ENCODE assay signal across 25 cellular contexts in the genomic region with DNA sequence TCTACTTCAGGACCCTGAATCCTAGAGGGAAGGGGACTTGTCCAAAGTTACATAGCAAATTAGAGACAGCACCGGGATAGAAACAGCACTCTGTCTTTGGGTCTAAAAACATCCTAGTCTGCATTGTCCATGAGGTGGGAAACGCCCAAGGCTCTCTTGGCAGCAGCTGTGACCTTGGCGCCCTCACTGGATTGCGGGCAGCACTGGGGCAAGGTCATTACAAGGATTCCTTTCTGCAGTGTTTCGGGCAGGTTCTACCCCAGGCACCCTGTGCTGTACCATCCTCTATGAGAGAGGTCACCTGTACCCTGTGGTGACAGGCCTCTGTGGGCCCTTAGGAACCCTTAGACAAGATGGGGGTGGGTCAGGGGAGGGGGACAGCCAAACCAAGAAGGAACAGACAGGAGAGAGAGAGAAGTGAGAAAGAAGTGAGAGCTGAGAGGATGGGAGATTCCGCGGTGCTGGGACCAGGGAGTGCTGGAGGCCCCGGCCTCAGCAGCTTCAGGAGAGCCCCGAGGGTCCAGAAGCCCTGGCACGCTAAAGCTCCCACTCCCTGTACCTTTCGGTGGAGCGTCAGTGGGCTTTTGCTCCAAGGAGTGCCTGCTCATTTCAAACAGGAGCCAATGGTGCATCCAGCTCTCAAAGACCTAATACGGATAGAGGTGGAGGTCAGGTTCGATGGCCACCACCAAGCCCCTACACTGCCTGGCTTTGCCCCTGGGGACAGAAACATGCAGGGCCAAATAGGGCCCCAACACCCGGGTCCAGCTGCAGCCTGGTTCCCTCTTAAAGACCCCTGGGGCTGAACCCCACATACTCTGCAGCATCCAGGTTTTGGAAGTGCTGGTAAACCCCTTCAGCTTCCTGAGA. TPM values are rescaled to one million over a fixed set of nuclear protein-coding genes. Genes with fewer than 3 reads are reported as not detected.
DNase-seq lines count a peak whose midpoint lies in the region; ATAC-seq and TF ChIP-seq lines count a peak whose summit lies in the region.
"Had no signal": no experiment of that assay in that cellular context is flagged by ENCODE, and none has a peak within 500 bp of the region (broad histone marks: within the 10 kb centered on the region; RNA-seq: fewer than 3 reads in every experiment).

No MANE protein-coding gene starts in this region.

- H3K27ac ChIP-seq in CD4-positive, alpha-beta T cell (ENCODE audit: low read depth, low read length), result no peak overlapping the region
- H3K27ac ChIP-seq: SJSA1 had no signal

- POLR2A ChIA-PET in CD4-positive, alpha-beta T cell (lab: Charles Lee), result no interaction called here
- POLR2A ChIA-PET in MCF 10A (lab: Yijun Ruan, JAX), result interaction anchor here (0.6 kb wide), 1 partner anchor 359 kb away, joined by 3 read pairs; no protein-coding TSS in a partner anchor

- intact Hi-C loops in CD4-positive, alpha-beta T cell (cut with DNase I, micrococcal nuclease), result loop anchor here in 1 of 2 experiments (5.0 kb wide), 1 partner anchor 42 kb away; no protein-coding TSS in a partner anchor
- intact Hi-C loops in MCF 10A (cut with micrococcal nuclease), result no loop called here

- no peak for TF ChIP-seq CTCF in CD4-positive, alpha-beta T cell (IDR thresholded peaks at IDR 0.05)
- TF ChIP-seq CTCF in GM12865 (IDR thresholded peaks at IDR 0.05; ENCODE audit: insufficient read depth, low read depth, low read length, missing control alignments), result no peak
- no peak for TF ChIP-seq CTCF in neural crest cell (conservative IDR thresholded peaks at IDR 0.05)
- TF ChIP-seq CTCF in MCF 10A (IDR thresholded peaks at IDR 0.05; ENCODE audit: unreplicated experiment), result no peak

- H3K4me3 Mint-ChIP-seq in CD4-positive, alpha-beta T cell, result no peak overlapping the region
- no peak overlapping the region for H3K4me3 Mint-ChIP-seq in activated naive CD8-positive, alpha-beta T cell treated with anti-CD3 and anti-CD28 coated beads for 36 hours
- H3K4me3 Mint-ChIP-seq in neural crest cell (no peak overlapping the region), MCF 10A (ENCODE audit: unreplicated experiment) (no peak overlapping the region)
- H3K4me3 Mint-ChIP-seq: activated T-helper 17 cell treated with anti-CD3 and anti-CD28 coated beads, Interleukin-2, amount 50 U/mL, for 72 hours; stimulated activated effector memory CD8-positive, alpha-beta T cell treated with anti-CD3 and anti-CD28 coated beads, Interleukin-12 subunit alpha, Interleukin-12 subunit beta, amount 100 ng/mL, for 72 hours had no signal

- no peaks in the 10 kb centered on the region for H3K27me3 Mint-ChIP-seq in CD4-positive, alpha-beta T cell
- no peaks in the 10 kb centered on the region for H3K27me3 Mint-ChIP-seq in activated naive CD8-positive, alpha-beta T cell treated with anti-CD3 and anti-CD28 coated beads for 36 hours
- H3K27me3 Mint-ChIP-seq in neural crest cell (ENCODE audit: low read depth), result no peaks in the 10 kb centered on the region
- H3K27me3 Mint-ChIP-seq in MCF 10A (ENCODE audit: insufficient read depth, unreplicated experiment), result no peaks in the 10 kb centered on the region
- H3K27me3 Mint-ChIP-seq: activated T-helper 17 cell treated with anti-CD3 and anti-CD28 coated beads, Interleukin-2, amount 50 U/mL, for 72 hours had no signal

- H3K36me3 Mint-ChIP-seq in CD4-positive, alpha-beta T cell (ENCODE audit: low read depth), result peaks cover 72% of the 10 kb centered on the region
- peaks cover 31% of the 10 kb centered on the region for H3K36me3 Mint-ChIP-seq in activated naive CD8-positive, alpha-beta T cell treated with anti-CD3 and anti-CD28 coated beads for 36 hours
- H3K36me3 Mint-ChIP-seq in neural crest cell (ENCODE audit: low read depth), result peaks cover 6% of the 10 kb centered on the region
- peaks cover 15% of the 10 kb centered on the region for H3K36me3 Mint-ChIP-seq in MCF 10A (ENCODE audit: insufficient read depth, unreplicated experiment)

- no TSS peak for BruUV-seq in MCF 10A (replicated peaks; lab: Mats Ljungman, UMichigan)

- H3K27me3 ChIP-seq in CD4-positive, alpha-beta T cell (ENCODE audit: control insufficient read depth, insufficient read depth, low read length), result no peaks in the 10 kb centered on the region
- H3K27me3 ChIP-seq: Peyer's patch, SJSA1 had no signal

- DNase-seq in CD4-positive, alpha-beta T cell, result no peak
- DNase-seq in GM12865 (ENCODE audit: low read depth) (peak; percentile 33), neural crest cell (ENCODE audit: low read depth, low spot score) (no peak), MCF 10A (ENCODE audit: unreplicated experiment) (no peak)
- DNase-seq in activated naive CD8-positive, alpha-beta T cell treated with anti-CD3 and anti-CD28 coated beads for 36 hours, result no peak
- DNase-seq: activated CD4-positive, alpha-beta T cell treated with anti-CD3 and anti-CD28 coated beads for 48 hours; CD4-positive, CD25-positive, alpha-beta regulatory T cell; effector CD8-positive, alpha-beta T cell; head of caudate nucleus; kidney glomerular epithelial cell; NCI-H1105; NCI-H1930; NCI-H69; Peyer's patch; retina; small intestine had no signal

- H3K9me3 ChIP-seq in CD4-positive, alpha-beta T cell (ENCODE audit: control insufficient read depth, low read length), result no peaks in the 10 kb centered on the region
- H3K9me3 ChIP-seq: HAP-1, Peyer's patch, SJSA1 had no signal

- CTCF ChIA-PET in CD4-positive, alpha-beta T cell (lab: Charles Lee), result no interaction called here
- CTCF ChIA-PET in MCF 10A (lab: Yijun Ruan, JAX), result interaction anchor here (0.5 to 0.8 kb wide), 4 partner anchors 9 to 281 kb away, joined by 3 to 4 read pairs (median 4); no protein-coding TSS in a partner anchor

- H3K9me3 Mint-ChIP-seq in CD4-positive, alpha-beta T cell, result no peaks in the 10 kb centered on the region
- no peaks in the 10 kb centered on the region for H3K9me3 Mint-ChIP-seq in activated naive CD8-positive, alpha-beta T cell treated with anti-CD3 and anti-CD28 coated beads for 36 hours
- H3K9me3 Mint-ChIP-seq in neural crest cell (no peaks in the 10 kb centered on the region), MCF 10A (ENCODE audit: unreplicated experiment) (no peaks in the 10 kb centered on the region)
- H3K9me3 Mint-ChIP-seq: activated naive CD4-positive, alpha-beta T cell treated with anti-CD3 and anti-CD28 coated beads, Interleukin-2, amount 50 U/mL, for 72 hours; activated T-helper 17 cell treated with anti-CD3 and anti-CD28 coated beads, Interleukin-2, amount 50 U/mL, for 72 hours; CD4-positive, CD25-positive, alpha-beta regulatory T cell; stimulated activated effector memory CD8-positive, alpha-beta T cell treated with anti-CD3 and anti-CD28 coated beads, Interleukin-12 subunit alpha, Interleukin-12 subunit beta, amount 100 ng/mL, for 72 hours had no signal

- no peak overlapping the region for H3K4me3 ChIP-seq in GM12865 (ENCODE audit: low read depth, low read length)
- H3K4me3 ChIP-seq: HAP-1, Peyer's patch, SJSA1 had no signal

- H3K27ac Mint-ChIP-seq in CD4-positive, alpha-beta T cell, result peak overlapping the region; percentile 54
- H3K27ac Mint-ChIP-seq in activated naive CD8-positive, alpha-beta T cell treated with anti-CD3 and anti-CD28 coated beads for 36 hours, result peak overlapping the region; percentile 38
- H3K27ac Mint-ChIP-seq in neural crest cell (ENCODE audit: unreplicated experiment) (peak overlapping the region; percentile 50), MCF 10A (ENCODE audit: low read depth, unreplicated experiment) (no peak overlapping the region)
- H3K27ac Mint-ChIP-seq: activated T-helper 17 cell treated with anti-CD3 and anti-CD28 coated beads, Interleukin-2, amount 50 U/mL, for 72 hours; CD4-positive, CD25-positive, alpha-beta regulatory T cell; stimulated activated effector memory CD8-positive, alpha-beta T cell treated with anti-CD3 and anti-CD28 coated beads, Interleukin-12 subunit alpha, Interleukin-12 subunit beta, amount 100 ng/mL, for 72 hours had no signal

- no peak for ATAC-seq in CD4-positive, alpha-beta T cell (ENCODE audit: poor library complexity)
- ATAC-seq in HG02981 (IDR thresholded peaks at IDR 0.05; ENCODE audit: unreplicated experiment), result no peak
- ATAC-seq in HG02938 (IDR thresholded peaks at IDR 0.05; ENCODE audit: unreplicated experiment), result no peak
- ATAC-seq: activated naive CD4-positive, alpha-beta T cell treated with anti-CD3 and anti-CD28 coated beads, Interleukin-2, amount 50 U/mL, for 72 hours; activated T-helper 17 cell treated with anti-CD3 and anti-CD28 coated beads, Interleukin-2, amount 50 U/mL, for 72 hours; stimulated activated effector memory CD8-positive, alpha-beta T cell treated with anti-CD3 and anti-CD28 coated beads, Interleukin-12 subunit alpha, Interleukin-12 subunit beta, amount 100 ng/mL, for 72 hours had no signal

- no peaks in the 10 kb centered on the region for H3K4me1 Mint-ChIP-seq in CD4-positive, alpha-beta T cell (ENCODE audit: low read depth)
- H3K4me1 Mint-ChIP-seq in activated naive CD8-positive, alpha-beta T cell treated with anti-CD3 and anti-CD28 coated beads for 36 hours, result peaks cover 10% of the 10 kb centered on the region
- H3K4me1 Mint-ChIP-seq in neural crest cell, result no peaks in the 10 kb centered on the region
- H3K4me1 Mint-ChIP-seq in MCF 10A (ENCODE audit: insufficient read depth, unreplicated experiment), result no peaks in the 10 kb centered on the region
- H3K4me1 Mint-ChIP-seq: activated T-helper 17 cell treated with anti-CD3 and anti-CD28 coated beads, Interleukin-2, amount 50 U/mL, for 72 hours had no signal

RNA-seq across cellular contexts. Expression of a gene that starts 8.4 kb away (rescaled TPM):
- total RNA-seq in CD4-positive, alpha-beta T cell, result 100 to 1,000 TPM; 299 to 303 TPM
- total RNA-seq in activated naive CD8-positive, alpha-beta T cell treated with anti-CD3 and anti-CD28 coated beads for 36 hours, result 100 to 1,000 TPM; 290 to 294 TPM
- total RNA-seq in neural crest cell (6.3 and 7.3 TPM in 2 replicates), MCF 10A (2022) (not detected in 2 replicates)
- total RNA-seq: chondrocyte, osteocyte, SJSA1 had no signal

RNA-seq across cellular contexts. Expression of a gene that starts 45.2 kb away (rescaled TPM):
- 1,000 to 10,000 TPM; 5,224 to 5,317 TPM for total RNA-seq in CD4-positive, alpha-beta T cell
- total RNA-seq in activated naive CD8-positive, alpha-beta T cell treated with anti-CD3 and anti-CD28 coated beads for 36 hours, result 1,000 to 10,000 TPM; 2,978 to 3,004 TPM
- total RNA-seq in neural crest cell, result 2,170 and 2,213 TPM in 2 replicates
- total RNA-seq in MCF 10A (2022), result 5,481 and 5,921 TPM in 2 replicates

RNA-seq across cellular contexts. Expression of a gene that starts 46.9 kb away (rescaled TPM):
- total RNA-seq in CD4-positive, alpha-beta T cell, result 10 to 100 TPM; 40.4 to 43.2 TPM
- total RNA-seq in activated naive CD8-positive, alpha-beta T cell treated with anti-CD3 and anti-CD28 coated beads for 36 hours, result 100 to 1,000 TPM; 138 to 140 TPM
- total RNA-seq in neural crest cell, result 91.1 and 96.0 TPM in 2 replicates
- total RNA-seq in MCF 10A (2022), result 68.4 and 83.5 TPM in 2 replicates

Comparison
In these comparisons a context has a peak if more than half of its experiments do, and no peak if none do; other contexts are left out.
1. RNA of a gene that starts 8.4 kb away (total RNA-seq): 299 to 303 TPM in CD4-positive, alpha-beta T cell and 290 to 294 TPM in activated naive CD8-positive, alpha-beta T cell treated with anti-CD3 and anti-CD28 coated beads for 36 hours; 6.3 to 7.3 TPM in neural crest cell and not detected in MCF 10A; every median in the first group is over 10 times any median in the second.